ENCODE assay signal across 22 cellular contexts in genomic region chr7:5838771-5839170, GRCh38. TPM values are rescaled to one million over a fixed set of nuclear protein-coding genes. Genes with fewer than 3 reads are reported as not detected.
"Had no signal": no experiment of that assay in that cellular context is flagged by ENCODE, and none has a peak within 500 bp of the region (broad histone marks: within the 10 kb centered on the region; RNA-seq: fewer than 3 reads in every experiment).

No MANE protein-coding gene starts in this region.

- H3K4me1 Mint-ChIP-seq: endodermal cell had no signal

- ATAC-seq: activated CD8-positive, alpha-beta T cell treated with anti-CD3 and anti-CD28 coated beads, Interleukin-2, amount 10 ng/mL, durations not matched to agents 7 days and 5 days; gastrocnemius medialis; heart right ventricle; left lobe of liver had no signal

- H3K27me3 Mint-ChIP-seq: naive B cell had no signal

- H3K4me3 ChIP-seq: gastrocnemius medialis, heart right ventricle, tibial artery, uterus had no signal

- H3K27ac ChIP-seq: gastrocnemius medialis, heart right ventricle, tibial artery, uterus had no signal

- H3K36me3 ChIP-seq: gastrocnemius medialis, uterus had no signal

- H3K27ac Mint-ChIP-seq: activated CD8-positive, alpha-beta T cell treated with anti-CD3 and anti-CD28 coated beads, Interleukin-2, amount 10 ng/mL, durations not matched to agents 7 days and 5 days; endodermal cell had no signal

- H3K4me3 Mint-ChIP-seq: activated CD8-positive, alpha-beta T cell treated with anti-CD3 and anti-CD28 coated beads, Interleukin-2, amount 10 ng/mL, durations not matched to agents 7 days and 5 days; endodermal cell; naive B cell had no signal

- H3K27me3 ChIP-seq: gastrocnemius medialis, heart right ventricle, tibial artery, uterus had no signal

- H3K9me3 Mint-ChIP-seq: endodermal cell, naive B cell had no signal

- DNase-seq: activated CD4-positive, CD25-positive, alpha-beta regulatory T cell treated with anti-CD3 and anti-CD28 coated beads, Interleukin-2, amount 50 U/mL, for 72 hours; activated CD8-positive, alpha-beta memory T cell treated with anti-CD3 and anti-CD28 coated beads, Interleukin-2, amount 50 U/mL, for 4 hours; activated CD8-positive, alpha-beta T cell treated with anti-CD3 and anti-CD28 coated beads, Interleukin-2, amount 10 ng/mL, durations not matched to agents 7 days and 5 days; endodermal cell; gastrocnemius medialis; heart right ventricle; naive B cell; occipital lobe; SIG-M5; stimulated activated CD4-positive, alpha-beta T cell treated with anti-CD3 and anti-CD28 coated beads, Interleukin-2, amount 100 ng/mL, for 48 hours; tibial artery; uterus had no signal

- H3K4me1 ChIP-seq: gastrocnemius medialis, heart right ventricle, tibial artery, uterus had no signal

- H3K9me3 ChIP-seq: gastrocnemius medialis, heart right ventricle, tibial artery, uterus had no signal

RNA-seq across cellular contexts. Expression of gene OCM, which starts 41.8 kb away (rescaled TPM):
- total RNA-seq: activated CD8-positive, alpha-beta T cell treated with anti-CD3 and anti-CD28 coated beads, Interleukin-2, amount 10 ng/mL, durations not matched to agents 7 days and 5 days; chondrocyte; dermis microvascular lymphatic vessel endothelial cell; endodermal cell; epithelial cell of proximal tubule; gastrocnemius medialis; heart right ventricle; lung microvascular endothelial cell; posterior vena cava; skeletal muscle tissue; subcutaneous adipose tissue; T-helper 2 cell treated with Interferon-gamma antibody and Interleukin-4, amounts not matched to agents 100 ng/mL and 5 ng/mL, for 36 hours had no signal
- polyA plus RNA-seq: adipose tissue, heart right ventricle had no signal
